Comparison of ENCODE assay signal across 19 cellular contexts in genomic region chr17:43733956-43734355, GRCh38. TPM values are rescaled to one million over a fixed set of nuclear protein-coding genes. Genes with fewer than 3 reads are reported as not detected.
DNase-seq lines count a peak whose midpoint lies in the region; ATAC-seq and TF ChIP-seq lines count a peak whose summit lies in the region.
"Had no signal": no experiment of that assay in that cellular context is flagged by ENCODE, and none has a peak within 500 bp of the region (broad histone marks: within the 10 kb centered on the region; RNA-seq: fewer than 3 reads in every experiment).

No MANE protein-coding gene starts in this region.

- peaks cover 6% of the 10 kb centered on the region for H3K27me3 Mint-ChIP-seq in HFFc6 (ENCODE audit: insufficient read depth)

- no peaks in the 10 kb centered on the region for H3K9me3 Mint-ChIP-seq in HFFc6

- H3K4me3 ChIP-seq in SJSA1: no peak overlapping the region
- H3K4me3 ChIP-seq in upper lobe of right lung: no peak overlapping the region
- H3K4me3 ChIP-seq: SK-N-MC had no signal

- no peaks in the 10 kb centered on the region for H3K36me3 Mint-ChIP-seq in HFFc6 (ENCODE audit: low read depth)
- H3K36me3 Mint-ChIP-seq: CD4-positive, alpha-beta memory T cell had no signal

- DNase-seq in HFFc6: no peak
- DNase-seq in SJSA1 (ENCODE audit: low read depth in 1 of 2, low spot score in 2 of 2): no peak
- DNase-seq in left lobe of liver (ENCODE audit: low spot score): no peak
- DNase-seq in upper lobe of right lung: no peak
- DNase-seq in T1000 (lab: John Stamatoyannopoulos, UW): no peak
- no peak for DNase-seq in activated gamma-delta T cell treated with Interleukin-2 at 50 U/mL for 16 hours
- DNase-seq: CD4-positive, alpha-beta memory T cell; DMS79; H9; KG1; NCI-H1092; NCI-H146; NCI-H2081 treated with DMSO at 0.1 percent for 48 hours; NCI-H2227 treated with DMSO at 0.1 percent for 48 hours; NCI-H524 had no signal

- TF ChIP-seq CTCF in HFFc6 (IDR thresholded peaks at IDR 0.05) (no peak), upper lobe of right lung (IDR thresholded peaks at IDR 0.05) (no peak)

- H3K27ac ChIP-seq in SJSA1 (peak overlapping the region; percentile 88), upper lobe of right lung (no peak overlapping the region)
- H3K27ac ChIP-seq: SK-N-MC had no signal

- intact Hi-C loops in upper lobe of right lung (cut with DNase I): no loop called here

- H3K4me1 ChIP-seq in SJSA1 (replicated peaks): peaks cover 62% of the 10 kb centered on the region
- H3K4me1 ChIP-seq in upper lobe of right lung: peaks cover 7% of the 10 kb centered on the region

- H3K36me3 ChIP-seq in SJSA1: no peaks in the 10 kb centered on the region
- H3K36me3 ChIP-seq in upper lobe of right lung: no peaks in the 10 kb centered on the region

- H3K27ac Mint-ChIP-seq in HFFc6: peak overlapping the region; percentile 69; the same call in 1 of the 2 replicates
- H3K27ac Mint-ChIP-seq: H9 had no signal

- H3K27me3 ChIP-seq in SJSA1 (replicated peaks): no peaks in the 10 kb centered on the region
- H3K27me3 ChIP-seq in upper lobe of right lung: no peaks in the 10 kb centered on the region

- H3K4me3 Mint-ChIP-seq in HFFc6: peak overlapping the region; percentile 16
- H3K4me3 Mint-ChIP-seq: CD4-positive, alpha-beta memory T cell; H9 had no signal

- H3K4me1 Mint-ChIP-seq in HFFc6 (ENCODE audit: low read depth): peaks cover 60% of the 10 kb centered on the region
- H3K4me1 Mint-ChIP-seq: CD4-positive, alpha-beta memory T cell had no signal

- ATAC-seq in left lobe of liver: peak; percentile 44
- ATAC-seq in upper lobe of right lung: peak; percentile 57
- no peak for ATAC-seq in GM18873 (IDR thresholded peaks at IDR 0.05; ENCODE audit: low FRiP score, unreplicated experiment)

- H3K9me3 ChIP-seq in SJSA1 (replicated peaks) (no peaks in the 10 kb centered on the region), upper lobe of right lung (no peaks in the 10 kb centered on the region)

RNA-seq across cellular contexts. Expression of gene SOST, which starts 24.6 kb away (rescaled TPM):
- not detected for total RNA-seq in HFFc6 (2021; fragmentation: NEBNext Ultra II Directional; extraction: Animal tissue kit (Norgen Biotek cat#: 25700))
- total RNA-seq in SJSA1 (2014; rRNA removed; shearing (Covaris generic)): 0.37 TPM in 1 of 2 replicates, not detected in the other
- total RNA-seq in left lobe of liver (not detected), upper lobe of right lung (not detected)
- total RNA-seq: CD4-positive, alpha-beta memory T cell; H9; MCF 10A; Right ventricle myocardium inferior had no signal

RNA-seq across cellular contexts. Expression of gene DUSP3, which starts 44.8 kb away (rescaled TPM):
- total RNA-seq in HFFc6 (2021; fragmentation: NEBNext Ultra II Directional; extraction: Animal tissue kit (Norgen Biotek cat#: 25700)): 10 to 100 TPM; 34.3 to 47.2 (median 38.3) TPM
- total RNA-seq in SJSA1 (2014; rRNA removed; shearing (Covaris generic)): 39.7 and 55.1 TPM in 2 replicates
- total RNA-seq in left lobe of liver: 79.4 TPM
- total RNA-seq in upper lobe of right lung: 100.0 TPM

RNA-seq across cellular contexts. Expression of gene CFAP97D1, which starts 46.3 kb away (rescaled TPM):
- not detected for total RNA-seq in HFFc6 (2021; fragmentation: NEBNext Ultra II Directional; extraction: Animal tissue kit (Norgen Biotek cat#: 25700))
- not detected in 2 replicates for total RNA-seq in SJSA1 (2014; rRNA removed; shearing (Covaris generic))
- total RNA-seq in left lobe of liver (not detected), upper lobe of right lung (not detected)
- total RNA-seq: CD4-positive, alpha-beta memory T cell; H9; MCF 10A; Right ventricle myocardium inferior had no signal
